ENCODE assay signal across 1 cellular context in genomic region chr10:125886914-125887512, GRCh38.
TF ChIP-seq lines count a peak whose summit lies in the region.

No MANE protein-coding gene starts in this region.

TF ChIP-seq in H1, 55 proteins besides CTCF, POLR2A, EP300 and RAD21:
- no peak for TF ChIP-seq KDM4A (IDR thresholded peaks at IDR 0.05; ENCODE audit: low read depth, low read length, severe bottlenecking)
- TF ChIP-seq ASH2L (IDR thresholded peaks at IDR 0.05; ENCODE audit: low read length) = no peak
- TF ChIP-seq YY1 (IDR thresholded peaks at IDR 0.05; ENCODE audit: low read depth, low read length) = no peak
- no peak for TF ChIP-seq NRF1 (IDR thresholded peaks at IDR 0.05; ENCODE audit: low read depth, low read length)
- TF ChIP-seq HDAC6 (IDR thresholded peaks at IDR 0.05; ENCODE audit: low read depth, low read length) = no peak
- no peak for TF ChIP-seq CBX5 (IDR thresholded peaks at IDR 0.05; ENCODE audit: low read depth, low read length)
- no peak for TF ChIP-seq RBBP5 (IDR thresholded peaks at IDR 0.05; ENCODE audit: borderline replicate concordance, low read depth, low read length)
- TF ChIP-seq SIX5 (IDR thresholded peaks at IDR 0.05; ENCODE audit: low read depth, low read length) = no peak
- TF ChIP-seq HDAC2 (IDR thresholded peaks at IDR 0.05; ENCODE audit: borderline replicate concordance in 1 of 2, low read depth in 2 of 2, low read length in 2 of 2) = no peak
- no peak for TF ChIP-seq TBP (IDR thresholded peaks at IDR 0.05; ENCODE audit: low read depth, low read length)
- TF ChIP-seq BACH1 (IDR thresholded peaks at IDR 0.05; ENCODE audit: low read length) = no peak
- no peak for TF ChIP-seq CEBPB (IDR thresholded peaks at IDR 0.05; ENCODE audit: low read depth, low read length)
- no peak for TF ChIP-seq MAX (IDR thresholded peaks at IDR 0.05)
- no peak for TF ChIP-seq ATF3 (IDR thresholded peaks at IDR 0.05; ENCODE audit: insufficient read depth, low read depth, low read length)
- no peak for TF ChIP-seq TAF7 (optimal IDR thresholded peaks at IDR 0.05; ENCODE audit: borderline replicate concordance, low read depth, low read length)
- no peak for TF ChIP-seq E2F6 (IDR thresholded peaks at IDR 0.05)
